ENCODE assay signal across 8 cellular contexts in genomic region chr19:14004619-14005380, GRCh38. TPM values are rescaled to one million over a fixed set of nuclear protein-coding genes. Genes with fewer than 3 reads are reported as not detected.
DNase-seq lines count a peak whose midpoint lies in the region; TF ChIP-seq lines count a peak whose summit lies in the region.

No MANE protein-coding gene starts in this region.

- H3K36me3 ChIP-seq in A673 (ENCODE audit: insufficient read depth, low read length, poor library complexity, severe bottlenecking) (no peaks in the 10 kb centered on the region), HUES6 (ENCODE audit: control insufficient read depth, insufficient read depth, low read length) (no peaks in the 10 kb centered on the region), spleen (peaks cover 0 to 12% (median 0%) of the 10 kb centered on the region in 6 donors), BE2C (no peaks in the 10 kb centered on the region; the same call in 1 of the 2 replicates)

- H3K27me3 ChIP-seq in A673 (replicated peaks; ENCODE audit: insufficient read depth, low read depth, low read length, poor library complexity) (no peaks in the 10 kb centered on the region), HUES6 (ENCODE audit: control insufficient read depth, insufficient read depth, low read length) (no peaks in the 10 kb centered on the region), spleen (replicated peaks in 1 of 7) (no peaks in the 10 kb centered on the region), BE2C (no peaks in the 10 kb centered on the region)

- DNase-seq in A673 (ENCODE audit: low spot score) (no peak), anterior cingulate cortex (lab: John Stamatoyannopoulos, UW) (peak in 46 of 58 donors; percentile 11 to 76 (median 46)), inferior parietal cortex (ENCODE audit: extremely low spot score) (peak; percentile 63), spleen (peak; percentile 85), NCI-H1048 (lab: John Stamatoyannopoulos, UW) (no peak), BE2C (no peak), NCI-H510A (lab: John Stamatoyannopoulos, UW) (no peak)

- TF ChIP-seq CTCF in A673 (conservative IDR thresholded peaks at IDR 0.05; ENCODE audit: low read depth, low read length), result no peak
- no peak for TF ChIP-seq CTCF in spleen (IDR thresholded peaks at IDR 0.05 in 8 of 11, conservative IDR thresholded peaks at IDR 0.05 in 3 of 11)
- no peak for TF ChIP-seq CTCF in BE2C (IDR thresholded peaks at IDR 0.05; ENCODE audit: low read depth, low read length)

- H3K4me3 ChIP-seq in A673 (ENCODE audit: low read depth, low read length, poor library complexity, severe bottlenecking), result peak overlapping the region; percentile 91
- H3K4me3 ChIP-seq in HUES6 (ENCODE audit: low read depth, low read length), result peak overlapping the region; percentile 44; the same call in 1 of the 2 replicates
- H3K4me3 ChIP-seq in spleen, result peak overlapping the region in 6 of 8 donors; percentile 77 to 98 (median 91)
- no peak overlapping the region; the same call in 1 of the 2 replicates for H3K4me3 ChIP-seq in BE2C (ENCODE audit: low read depth, low read length)

- H3K27ac ChIP-seq in A673 (ENCODE audit: low read depth, low read length, poor library complexity, severe bottlenecking) (peak overlapping the region; percentile 9), HUES6 (ENCODE audit: low read depth, low read length) (no peak overlapping the region), spleen (peak overlapping the region; percentile 85 to 99 (median 98))

- WGBS in spleen, 5 donors, result 20 to 26% (median 23%) methylated on average over 14 of the region's 14 CpGs

- no peak overlapping the region for H3K9ac ChIP-seq in HUES6 (ENCODE audit: low read length)

- TF ChIP-seq POLR2A in spleen (IDR thresholded peaks at IDR 0.05), result no peak

- POLR2A ChIA-PET in A673 (lab: Charles Lee; ENCODE audit: low non-redundant PET), result interaction anchor here (1.0 kb wide), 1 partner anchor 26 kb away, joined by 8 read pairs; no protein-coding TSS in a partner anchor

- CTCF ChIA-PET in A673 (lab: Charles Lee), result no interaction called here

- BruUV-seq in A673 (replicated peaks; lab: Mats Ljungman, UMichigan), result TSS peak; percentile 64

- H3K4me1 ChIP-seq in A673 (ENCODE audit: insufficient read depth, low read length, poor library complexity, severe bottlenecking), result peaks cover 11% of the 10 kb centered on the region
- H3K4me1 ChIP-seq in HUES6 (ENCODE audit: control insufficient read depth, insufficient read depth, low read length), result 0 out of 2 replicates have a peak, but pooled peaks cover 4% of the 10 kb centered on the region
- peaks cover 35 to 65% (median 61%) of the 10 kb centered on the region in 6 donors for H3K4me1 ChIP-seq in spleen
- H3K4me1 ChIP-seq in BE2C, result no peaks in the 10 kb centered on the region

- intact Hi-C loops in A673 (cut with micrococcal nuclease; ENCODE audit: unreplicated experiment) (loop anchor here (5.0 kb wide), 1 partner anchor 68 kb away; the partner anchor contains the start of gene MISP3), spleen (cut with DNase I; ENCODE audit: low total_unique reads) (no loop called here)

- H3K9me3 ChIP-seq in A673 (ENCODE audit: low read depth, low read length, poor library complexity, severe bottlenecking) (no peaks in the 10 kb centered on the region), HUES6 (ENCODE audit: control insufficient read depth, insufficient read depth, low read depth, low read length) (no peaks in the 10 kb centered on the region), spleen (no peaks in the 10 kb centered on the region), BE2C (no peaks in the 10 kb centered on the region)

RNA-seq across cellular contexts. Expression of gene RFX1, which starts 1.3 kb away (rescaled TPM):
- total RNA-seq in A673 (2021), result 19.5 and 23.1 TPM in 2 replicates
- 10 to 100 TPM in 5 of 7 donors, 1 to 10 TPM in 2; 9.2 to 22.4 (median 17.9) TPM for total RNA-seq in spleen
- 1 to 10 TPM; 2.2 to 8.0 (median 4.2) TPM for polyA plus RNA-seq in spleen
- 19.7 TPM for polyA plus RNA-seq in BE2C (2012; ENCODE audit: insufficient read depth, insufficient read length, low read depth)

RNA-seq across cellular contexts. Expression of gene RLN3, which starts 23.1 kb away (rescaled TPM):
- total RNA-seq in A673 (2021), result not detected in 2 replicates
- total RNA-seq in spleen, result not detected
- under 1 TPM in 1 of 3 donors, not detected in 2; 0.35 TPM for polyA plus RNA-seq in spleen
- polyA plus RNA-seq in BE2C (2012; ENCODE audit: insufficient read depth, insufficient read length, low read depth), result not detected

RNA-seq across cellular contexts. Expression of gene IL27RA, which starts 26.8 kb away (rescaled TPM):
- total RNA-seq in A673 (2021) (5.4 and 6.0 TPM in 2 replicates), spleen (10 to 100 TPM; 15.7 to 28.7 (median 20.8) TPM)
- polyA plus RNA-seq in spleen, result 10 to 100 TPM; 12.8 to 14.4 (median 13.4) TPM
- 2.5 TPM for polyA plus RNA-seq in BE2C (2012; ENCODE audit: insufficient read depth, insufficient read length, low read depth)

RNA-seq across cellular contexts. Expression of gene DCAF15, which starts 52.5 kb away (rescaled TPM):
- total RNA-seq in A673 (2021) (62.4 and 65.4 TPM in 2 replicates), spleen (10 to 100 TPM; 27.7 to 58.6 (median 43.2) TPM)
- polyA plus RNA-seq in spleen, result 10 to 100 TPM; 44.7 to 84.9 (median 79.0) TPM
- 160 TPM for polyA plus RNA-seq in BE2C (2012; ENCODE audit: insufficient read depth, insufficient read length, low read depth)

RNA-seq across cellular contexts. Expression of gene PALM3, which starts 57.1 kb away (rescaled TPM):
- total RNA-seq in A673 (2021) (18.5 and 21.8 TPM in 2 replicates), spleen (not detected)
- under 1 TPM; 0.02 to 0.32 (median 0.05) TPM for polyA plus RNA-seq in spleen
- polyA plus RNA-seq in BE2C (2012; ENCODE audit: insufficient read depth, insufficient read length, low read depth), result 1.4 TPM

Comparison
In these comparisons a context has a peak if more than half of its experiments do, and no peak if none do; other contexts are left out.
1. DNase-seq: peak in anterior cingulate cortex (46 of 58), inferior parietal cortex (single experiment) and spleen (single experiment); none in A673 (single experiment), NCI-H1048 (single experiment), BE2C (single experiment) and NCI-H510A (single experiment).